1 cellular context compared by ENCODE assay signal in genomic region chr9:129939426-129939825, GRCh38.
TF ChIP-seq lines count a peak whose summit lies in the region.

No MANE protein-coding gene starts in this region.

TF ChIP-seq in WTC11, 78 proteins besides CTCF, POLR2A, EP300 and RAD21 (continued from another document):
- TF ChIP-seq, protein P1, sequence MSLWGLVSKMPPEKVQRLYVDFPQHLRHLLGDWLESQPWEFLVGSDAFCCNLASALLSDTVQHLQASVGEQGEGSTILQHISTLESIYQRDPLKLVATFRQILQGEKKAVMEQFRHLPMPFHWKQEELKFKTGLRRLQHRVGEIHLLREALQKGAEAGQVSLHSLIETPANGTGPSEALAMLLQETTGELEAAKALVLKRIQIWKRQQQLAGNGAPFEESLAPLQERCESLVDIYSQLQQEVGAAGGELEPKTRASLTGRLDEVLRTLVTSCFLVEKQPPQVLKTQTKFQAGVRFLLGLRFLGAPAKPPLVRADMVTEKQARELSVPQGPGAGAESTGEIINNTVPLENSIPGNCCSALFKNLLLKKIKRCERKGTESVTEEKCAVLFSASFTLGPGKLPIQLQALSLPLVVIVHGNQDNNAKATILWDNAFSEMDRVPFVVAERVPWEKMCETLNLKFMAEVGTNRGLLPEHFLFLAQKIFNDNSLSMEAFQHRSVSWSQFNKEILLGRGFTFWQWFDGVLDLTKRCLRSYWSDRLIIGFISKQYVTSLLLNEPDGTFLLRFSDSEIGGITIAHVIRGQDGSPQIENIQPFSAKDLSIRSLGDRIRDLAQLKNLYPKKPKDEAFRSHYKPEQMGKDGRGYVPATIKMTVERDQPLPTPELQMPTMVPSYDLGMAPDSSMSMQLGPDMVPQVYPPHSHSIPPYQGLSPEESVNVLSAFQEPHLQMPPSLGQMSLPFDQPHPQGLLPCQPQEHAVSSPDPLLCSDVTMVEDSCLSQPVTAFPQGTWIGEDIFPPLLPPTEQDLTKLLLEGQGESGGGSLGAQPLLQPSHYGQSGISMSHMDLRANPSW (CRISPR knock-in tag; conservative IDR thresholded peaks at IDR 0.05; ENCODE audit: low read depth): no peak
- no peak for TF ChIP-seq TP53 (CRISPR knock-in tag; IDR thresholded peaks at IDR 0.05)
- TF ChIP-seq IRF1 (CRISPR knock-in tag; IDR thresholded peaks at IDR 0.05): no peak
TF ChIP-seq in WTC11: peak in this region for 0.
